8 cellular contexts compared by ENCODE assay signal in genomic region chr19:45885556-45886426, GRCh38. TPM values are rescaled to one million over a fixed set of nuclear protein-coding genes. Genes with fewer than 3 reads are reported as not detected.
DNase-seq lines count a peak whose midpoint lies in the region; ATAC-seq and TF ChIP-seq lines count a peak whose summit lies in the region.

TSS of gene IRF2BP1 (minus strand) at chr19:45886141. CDS start at chr19:45885774, 367 bp downstream.

- no peaks in the 10 kb centered on the region for H3K27me3 ChIP-seq in MG63

- peak; percentile 69 for ATAC-seq in stimulated activated naive CD8-positive, alpha-beta T cell treated with anti-CD3 and anti-CD28 coated beads, Interleukin-15, Interleukin-2, amounts not matched to agents 100 U/mL and 50 U/mL, for 24 hours

- peak; percentile 84 for DNase-seq in DMS79 treated with DMSO at 0.1 percent for 48 hours (lab: John Stamatoyannopoulos, UW)
- peak; percentile 79 for DNase-seq in H4 (ENCODE audit: low spot score)
- peak; percentile 93 for DNase-seq in MG63
- peak; percentile 41 for DNase-seq in SHP77 treated with DMSO at 0.1 percent for 48 hours (lab: John Stamatoyannopoulos, UW)
- DNase-seq in activated effector memory CD4-positive, alpha-beta T cell treated with Interleukin-2 at 50 U/mL for 16 hours = peak; percentile 85
- DNase-seq in fibroblast of the aortic adventitia (ENCODE audit: low read depth) = peak; percentile 93
- DNase-seq in nephron progenitor cell = peak; percentile 92
- DNase-seq in stimulated activated naive CD8-positive, alpha-beta T cell treated with anti-CD3 and anti-CD28 coated beads, Interleukin-15, Interleukin-2, amounts not matched to agents 100 U/mL and 50 U/mL, for 24 hours = peak; percentile 88

- no peaks in the 10 kb centered on the region for H3K9me3 ChIP-seq in MG63

- peak within 1 kb of the TSS; percentile 94 for H3K4me3 Mint-ChIP-seq in nephron progenitor cell

- peaks cover 34% of the 10 kb centered on the region for H3K4me1 Mint-ChIP-seq in nephron progenitor cell

- peaks cover 18% of the 10 kb centered on the region for H3K36me3 ChIP-seq in MG63

- TF ChIP-seq CTCF in fibroblast of the aortic adventitia (IDR thresholded peaks at IDR 0.05; ENCODE audit: insufficient read depth, low read length) = no peak
- no peak for TF ChIP-seq CTCF in nephron progenitor cell (IDR thresholded peaks at IDR 0.05)

- peak within 1 kb of the TSS; percentile 74 for H3K4me3 ChIP-seq in MG63
- H3K4me3 ChIP-seq in fibroblast of the aortic adventitia (ENCODE audit: low read depth, low read length) = peak within 1 kb of the TSS; percentile 87

- H3K27me3 Mint-ChIP-seq in nephron progenitor cell (ENCODE audit: low read depth, poor library complexity) = no peaks in the 10 kb centered on the region

- no peaks in the 10 kb centered on the region for H3K9me3 Mint-ChIP-seq in nephron progenitor cell

- H3K27ac Mint-ChIP-seq in nephron progenitor cell = peak within 1 kb of the TSS; percentile 99

- H3K36me3 Mint-ChIP-seq in nephron progenitor cell (ENCODE audit: low read depth) = peaks cover 5% of the 10 kb centered on the region

RNA-seq across cellular contexts. Expression of gene IRF2BP1, which starts in this region (rescaled TPM):
- total RNA-seq in H4 (2014; rRNA removed; shearing (Covaris generic)) = 8.7 and 13.0 TPM in 2 replicates
- total RNA-seq in MG63 (2014; rRNA removed; shearing (Covaris generic); ENCODE audit: low replicate concordance) = 48.6 and 73.7 TPM in 2 replicates
- 21.3 and 25.7 TPM in 2 replicates for total RNA-seq in fibroblast of the aortic adventitia (ENCODE audit: low replicate concordance)

Comparison
In these comparisons a context has a peak if more than half of its experiments do, and no peak if none do; other contexts are left out.
1. Peak in every context shown above with its lines: DNase-seq, ATAC-seq and H3K4me3 ChIP-seq.
2. DNase-seq: peak in every context shown above with its lines; median percentile 93 in MG63; 93 in fibroblast of the aortic adventitia; 92 in nephron progenitor cell; 88 in stimulated activated naive CD8-positive, alpha-beta T cell treated with anti-CD3 and anti-CD28 coated beads, Interleukin-15, Interleukin-2, amounts not matched to agents 100 U/mL and 50 U/mL, for 24 hours; 85 in activated effector memory CD4-positive, alpha-beta T cell treated with Interleukin-2 at 50 U/mL for 16 hours; 84 in DMS79 treated with DMSO at 0.1 percent for 48 hours; 79 in H4; 41 in SHP77 treated with DMSO at 0.1 percent for 48 hours.